8 cellular contexts compared by ENCODE assay signal in genomic region chr1:120700807-120701559, GRCh38. TPM values are rescaled to one million over a fixed set of nuclear protein-coding genes. Genes with fewer than 3 reads are reported as not detected.
A peak's percentile ranks its signal among the peaks of the same experiment; 100 is the strongest.
DNase-seq lines count a peak whose midpoint lies in the region; ATAC-seq and TF ChIP-seq lines count a peak whose summit lies in the region.
"Not testable (repeated sequence)": the region's sequence is repeated elsewhere in the genome, so short reads cannot be mapped to it uniquely, and the experiment has no call there.

No MANE protein-coding gene starts in this region.

- not testable (repeated sequence) for H3K79me2 ChIP-seq in mammary epithelial cell (ENCODE audit: insufficient read depth, low read length)

- not testable (repeated sequence) for H3K27ac Mint-ChIP-seq in stimulated activated naive CD8-positive, alpha-beta T cell treated with anti-CD3 and anti-CD28 coated beads, Interleukin-15, amount 100 ng/mL, for 72 hours

- peak overlapping the region; percentile 34; the same call in 1 of the 2 replicates for H3K4me3 ChIP-seq in AG04450 (ENCODE audit: low read depth, low read length)
- H3K4me3 ChIP-seq in IMR-90 (ENCODE audit: insufficient read depth, low read depth, low read length); neuronal stem cell (ENCODE audit: low read length in 2 of 2): not testable (repeated sequence)
- H3K4me3 ChIP-seq in mammary epithelial cell (replicated peaks in 1 of 3; ENCODE audit: insufficient read depth in 1 of 3, low read depth in 2 of 3, low read length in 3 of 3), result peak overlapping the region in 2 of 3 experiments; percentile 16 to 22
- peak overlapping the region; percentile 37 for H3K4me3 ChIP-seq in fibroblast of villous mesenchyme (ENCODE audit: low read depth, low read length)

- H2AK5ac ChIP-seq in IMR-90 (ENCODE audit: low read depth, low read length); neuronal stem cell (ENCODE audit: low read depth, low read length): not testable (repeated sequence)

- not testable (repeated sequence) for H3K36me3 ChIP-seq in IMR-90 (ENCODE audit: control insufficient read depth, insufficient read depth, low read length); mammary epithelial cell (ENCODE audit: insufficient read depth, low read length); neuronal stem cell (replicated peaks in 1 of 2; ENCODE audit: control insufficient read depth in 2 of 2, insufficient read depth in 2 of 2, low read length in 2 of 2)

- not testable (repeated sequence) for H3K4ac ChIP-seq in IMR-90 (ENCODE audit: low read depth, low read length); neuronal stem cell (ENCODE audit: low read length)

- dilution Hi-C loops in IMR-90 (cut with HindIII; ENCODE audit: low sequenced_read_pairs, unreplicated experiment); mammary epithelial cell (cut with HindIII; ENCODE audit: low sequenced_read_pairs): not testable (repeated sequence)

- H2BK20ac ChIP-seq in IMR-90 (ENCODE audit: low read depth, low read length), result not testable (repeated sequence)

- not testable (repeated sequence) for H2BK15ac ChIP-seq in IMR-90 (ENCODE audit: low read depth, low read length); neuronal stem cell (ENCODE audit: low read length)

- not testable (repeated sequence) for H3K56ac ChIP-seq in IMR-90 (ENCODE audit: extremely low read depth, insufficient read depth, low read length)

- no CpG with 5 or more reads among the region's 53 CpGs for WGBS in IMR-90 (ENCODE audit: extremely low coverage in 2 of 2, insufficient read length in 1 of 2), 2 experiments
- no CpG with 5 or more reads among the region's 53 CpGs for WGBS in mammary epithelial cell (ENCODE audit: low coverage, missing lambda C conversion rate)
- WGBS in neuronal stem cell (ENCODE audit: extremely low coverage in 2 of 2, insufficient read length in 2 of 2, insufficient replicate concordance in 1 of 2), 2 donors, result no CpG with 5 or more reads among the region's 53 CpGs

- CTCF ChIA-PET in AG04450 (lab: Charles Lee); IMR-90 (lab: Yijun Ruan, JAX); mammary epithelial cell (lab: Charles Lee; ENCODE audit: low non-redundant PET): not testable (repeated sequence)

- H3K27ac ChIP-seq in AG04450 (ENCODE audit: low read depth, low read length); IMR-90 (ENCODE audit: insufficient read depth, low read length); mammary epithelial cell (ENCODE audit: insufficient read depth, low read depth, low read length); neuronal stem cell (replicated peaks; ENCODE audit: low read length): not testable (repeated sequence)

- H2AFZ ChIP-seq in IMR-90 (replicated peaks; ENCODE audit: low read length, poor library complexity); neuronal stem cell (ENCODE audit: low read length): not testable (repeated sequence)
- peak overlapping the region; percentile 62 for H2AFZ ChIP-seq in mammary epithelial cell (ENCODE audit: low read depth, low read length)

- H3K18ac ChIP-seq in IMR-90 (ENCODE audit: low read depth, low read length); neuronal stem cell (ENCODE audit: low read length): not testable (repeated sequence)

- ATAC-seq in IMR-90 (ENCODE audit: low read depth) (peak; percentile 83), left colon (peak; percentile 69)
- peak; percentile 45 for ATAC-seq in stimulated activated naive CD8-positive, alpha-beta T cell treated with anti-CD3 and anti-CD28 coated beads, Interleukin-15, amount 100 ng/mL, for 72 hours

- H2AK9ac ChIP-seq in IMR-90 (replicated peaks; ENCODE audit: low read depth, low read length, poor library complexity), result not testable (repeated sequence)

- H4K91ac ChIP-seq in IMR-90 (ENCODE audit: insufficient read depth, low read depth, low read length); neuronal stem cell (ENCODE audit: low read depth, low read length, poor library complexity): not testable (repeated sequence)

- not testable (repeated sequence) for H3K9me3 ChIP-seq in AG04450 (ENCODE audit: control insufficient read depth, insufficient read depth, low read length); IMR-90 (ENCODE audit: control insufficient read depth, insufficient read depth, low read length); mammary epithelial cell (replicated peaks; ENCODE audit: insufficient read depth, low read length); neuronal stem cell (replicated peaks in 1 of 2; ENCODE audit: control insufficient read depth in 2 of 2, insufficient read depth in 1 of 2, low read depth in 1 of 2, low read length in 2 of 2)

- POLR2A ChIA-PET in AG04450 (lab: Yijun Ruan, JAX); IMR-90 (lab: Charles Lee; ENCODE audit: unreplicated experiment): not testable (repeated sequence)

- H3K4me3 Mint-ChIP-seq in stimulated activated naive CD8-positive, alpha-beta T cell treated with anti-CD3 and anti-CD28 coated beads, Interleukin-15, amount 100 ng/mL, for 72 hours, result peak overlapping the region in 1 of 2 donors; percentile 55

- not testable (repeated sequence) for TF ChIP-seq CTCF in AG04450 (IDR thresholded peaks at IDR 0.05; ENCODE audit: low read depth, low read length); IMR-90 (conservative IDR thresholded peaks at IDR 0.05; ENCODE audit: low read depth, low read length); mammary epithelial cell (conservative IDR thresholded peaks at IDR 0.05 in 1 of 2, IDR thresholded peaks at IDR 0.05 in 1 of 2; ENCODE audit: extremely low read depth in 1 of 2, insufficient read depth in 1 of 2, low read depth in 1 of 2, low read length in 2 of 2); fibroblast of villous mesenchyme (IDR thresholded peaks at IDR 0.05; ENCODE audit: insufficient read depth, low read depth, low read length)

- not testable (repeated sequence) for H4K5ac ChIP-seq in IMR-90 (ENCODE audit: low read depth, low read length)

- not testable (repeated sequence) for H3K27me3 Mint-ChIP-seq in stimulated activated naive CD8-positive, alpha-beta T cell treated with anti-CD3 and anti-CD28 coated beads, Interleukin-15, amount 100 ng/mL, for 72 hours

- not testable (repeated sequence) for H4K20me1 ChIP-seq in IMR-90 (ENCODE audit: insufficient read depth, low read length); mammary epithelial cell (ENCODE audit: insufficient read depth, low read length)

- not testable (repeated sequence) for TF ChIP-seq RAD21 in IMR-90 (IDR thresholded peaks at IDR 0.05; ENCODE audit: low read length)

- H2BK12ac ChIP-seq in neuronal stem cell (ENCODE audit: low read length), result not testable (repeated sequence)

- not testable (repeated sequence) for H3K27me3 ChIP-seq in AG04450 (ENCODE audit: control insufficient read depth, insufficient read depth, low read length); IMR-90 (ENCODE audit: control insufficient read depth, insufficient read depth, low read length); mammary epithelial cell (ENCODE audit: insufficient read depth, low read length); neuronal stem cell (ENCODE audit: control insufficient read depth in 3 of 3, insufficient read depth in 3 of 3, low read depth in 1 of 3, low read length in 3 of 3)

- intact Hi-C loops in IMR-90 (cut with micrococcal nuclease); mammary epithelial cell (cut with micrococcal nuclease); left colon (cut with DNase I, micrococcal nuclease): not testable (repeated sequence)

- not testable (repeated sequence) for H4K8ac ChIP-seq in IMR-90 (ENCODE audit: low read depth in 2 of 2, low read length in 2 of 2); neuronal stem cell (ENCODE audit: low read depth, low read length)

- not testable (repeated sequence) for H3K4me2 ChIP-seq in IMR-90 (ENCODE audit: low read depth, low read length)
- H3K4me2 ChIP-seq in mammary epithelial cell (ENCODE audit: insufficient read depth, low read depth, low read length), result peak overlapping the region; percentile 47
- H3K4me2 ChIP-seq in neuronal stem cell (ENCODE audit: insufficient read depth, low read length, poor library complexity, severe bottlenecking), result peak overlapping the region; percentile 40

- H3K4me1 Mint-ChIP-seq in stimulated activated naive CD8-positive, alpha-beta T cell treated with anti-CD3 and anti-CD28 coated beads, Interleukin-15, amount 100 ng/mL, for 72 hours, result not testable (repeated sequence)

- BruUV-seq in IMR-90 (replicated peaks; lab: Mats Ljungman, UMichigan); mammary epithelial cell (replicated peaks; lab: Mats Ljungman, UMichigan): not testable (repeated sequence)

- in situ Hi-C loops in IMR-90 (cut with MboI; ENCODE audit: low sequenced_read_pairs); mammary epithelial cell (cut with MboI; ENCODE audit: low sequenced_read_pairs in 2 of 2): not testable (repeated sequence)

- not testable (repeated sequence) for TF ChIP-seq POLR2A in IMR-90 (IDR thresholded peaks at IDR 0.05; ENCODE audit: low read depth, low read length)

- not testable (repeated sequence) for H2BK120ac ChIP-seq in IMR-90 (ENCODE audit: low read depth, low read length); neuronal stem cell (ENCODE audit: low read depth, low read length)

- not testable (repeated sequence) for H3K14ac ChIP-seq in IMR-90 (replicated peaks; ENCODE audit: low read depth, low read length); neuronal stem cell (ENCODE audit: low read length)

- not testable (repeated sequence) for H2BK5ac ChIP-seq in IMR-90 (ENCODE audit: low read depth, low read length, poor library complexity, severe bottlenecking); neuronal stem cell (ENCODE audit: low read length)

- H3K9me3 Mint-ChIP-seq in stimulated activated naive CD8-positive, alpha-beta T cell treated with anti-CD3 and anti-CD28 coated beads, Interleukin-15, amount 100 ng/mL, for 72 hours, result not testable (repeated sequence)

- H3K4me1 ChIP-seq in IMR-90 (ENCODE audit: control insufficient read depth, insufficient read depth, low read length); mammary epithelial cell (ENCODE audit: insufficient read depth, low read length); neuronal stem cell (ENCODE audit: control insufficient read depth in 2 of 2, insufficient read depth in 1 of 2, low read depth in 1 of 2, low read length in 2 of 2): not testable (repeated sequence)

- not testable (repeated sequence) for H3K9me1 ChIP-seq in IMR-90 (ENCODE audit: insufficient read depth, low read length)

- H3K23ac ChIP-seq in IMR-90 (ENCODE audit: low read depth, low read length); neuronal stem cell (ENCODE audit: low read depth, low read length, poor library complexity): not testable (repeated sequence)

- H3K9ac ChIP-seq in IMR-90 (ENCODE audit: low read depth, low read length); mammary epithelial cell (ENCODE audit: insufficient read depth, low read length); neuronal stem cell (ENCODE audit: low read depth, low read length, poor library complexity): not testable (repeated sequence)

- not testable (repeated sequence) for H3K79me1 ChIP-seq in IMR-90 (ENCODE audit: low read depth in 1 of 2, low read length in 2 of 2); neuronal stem cell (ENCODE audit: low read depth, low read length)

- not testable (repeated sequence) for DNase-seq in AG04450 (ENCODE audit: low read depth, low spot score); IMR-90; mammary epithelial cell; fibroblast of villous mesenchyme (ENCODE audit: low read depth); left colon; neuronal stem cell (ENCODE audit: low spot score); stimulated activated naive CD8-positive, alpha-beta T cell treated with anti-CD3 and anti-CD28 coated beads, Interleukin-15, amount 100 ng/mL, for 72 hours
- DNase-seq in activated CD8-positive, alpha-beta memory T cell treated with anti-CD3 and anti-CD28 coated beads for 24 hours, result peak; percentile 56

RNA-seq across cellular contexts. Expression of gene NBPF26, which starts 22.8 kb away (rescaled TPM):
- polyA plus RNA-seq in AG04450 (2011; rRNA removed) (20.4 and 21.6 TPM in 2 replicates), IMR-90 (2012; rRNA removed) (10.5 and 11.3 TPM in 2 replicates), mammary epithelial cell (20.1 TPM)
- polyA minus RNA-seq in AG04450 (2011; rRNA and poly(A)+ RNA removed), result 39.8 and 43.2 TPM in 2 replicates
- total RNA-seq in IMR-90 (2012; rRNA removed) (13.1 and 15.8 TPM in 2 replicates), mammary epithelial cell (10 to 100 TPM; 20.7 to 22.8 TPM), fibroblast of villous mesenchyme (11.9 and 32.8 TPM in 2 replicates), left colon (10 to 100 TPM; 11.6 to 14.4 TPM)
- 4.5 and 5.3 TPM in 2 replicates for polyA plus RNA-seq in IMR-90 (2012; cell fraction: cytosol; rRNA removed)
- polyA plus RNA-seq in IMR-90 (2012; cell fraction: nucleus; rRNA removed; ENCODE audit: low replicate concordance), result 18.0 and 67.5 TPM in 2 replicates
- 30.0 TPM for polyA minus RNA-seq in mammary epithelial cell
- polyA plus RNA-seq in neuronal stem cell (2013, experiment 1 of 2), result 4.6 TPM
- polyA plus RNA-seq in neuronal stem cell (2013, experiment 2 of 2), result 4.6 TPM
